In genomic region chr17:48907713-48908046, GRCh38 we compare ENCODE assay signal across 8 cellular contexts. TPM values are rescaled to one million over a fixed set of nuclear protein-coding genes. Genes with fewer than 3 reads are reported as not detected.
DNase-seq lines count a peak whose midpoint lies in the region; ATAC-seq and TF ChIP-seq lines count a peak whose summit lies in the region.

No MANE protein-coding gene starts in this region.

- CTCF ChIA-PET in WTC11 (lab: Charles Lee): interaction anchor here (0.6 to 1.6 kb wide), 7 partner anchors 15 to 229 kb away, joined by 3 to 9 read pairs (median 3); partner anchors contain the start of gene ATP5MC1

- TF ChIP-seq CTCF in CD14-positive monocyte (IDR thresholded peaks at IDR 0.05): no peak
- TF ChIP-seq CTCF in HFFc6 (IDR thresholded peaks at IDR 0.05): no peak
- no peak for TF ChIP-seq CTCF in WTC11 (IDR thresholded peaks at IDR 0.05)
- no peak for TF ChIP-seq CTCF in glutamatergic neuron (IDR thresholded peaks at IDR 0.05; ENCODE audit: partially characterized antibody, unreplicated experiment)
- TF ChIP-seq CTCF in sigmoid colon (IDR thresholded peaks at IDR 0.05): no peak

- peak overlapping the region; percentile 96 to 100 (median 98) for H3K27ac Mint-ChIP-seq in CD14-positive monocyte
- peak overlapping the region; percentile 99 for H3K27ac Mint-ChIP-seq in HFFc6
- H3K27ac Mint-ChIP-seq in WTC11: peak overlapping the region; percentile 99
- H3K27ac Mint-ChIP-seq in glutamatergic neuron (ENCODE audit: unreplicated experiment): peak overlapping the region; percentile 92

- H3K27me3 Mint-ChIP-seq in CD14-positive monocyte (ENCODE audit: low read depth in 3 of 3) (peaks cover 0 to 3% (median 3%) of the 10 kb centered on the region in 3 donors), HFFc6 (ENCODE audit: insufficient read depth) (no peaks in the 10 kb centered on the region; the same call in 1 of the 2 replicates), WTC11 (ENCODE audit: low read depth) (no peaks in the 10 kb centered on the region), glutamatergic neuron (ENCODE audit: unreplicated experiment) (peaks cover 7% of the 10 kb centered on the region)

- no peak for TF ChIP-seq EP300 in sigmoid colon (IDR thresholded peaks at IDR 0.05)

- H3K9me3 Mint-ChIP-seq in CD14-positive monocyte (no peaks in the 10 kb centered on the region), HFFc6 (no peaks in the 10 kb centered on the region), WTC11 (no peaks in the 10 kb centered on the region), glutamatergic neuron (ENCODE audit: unreplicated experiment) (peaks cover 11% of the 10 kb centered on the region)

- H3K36me3 Mint-ChIP-seq in CD14-positive monocyte (peaks cover 26 to 32% of the 10 kb centered on the region in 2 donors), HFFc6 (ENCODE audit: low read depth) (peaks cover 35% of the 10 kb centered on the region), WTC11 (peaks cover 25% of the 10 kb centered on the region), glutamatergic neuron (ENCODE audit: unreplicated experiment) (no peaks in the 10 kb centered on the region)

- ATAC-seq in WTC11: no peak

- peaks cover 0 to 22% (median 4%) of the 10 kb centered on the region in 4 donors for H3K36me3 ChIP-seq in sigmoid colon

- H3K4me1 Mint-ChIP-seq in CD14-positive monocyte (peaks cover 35% of the 10 kb centered on the region), HFFc6 (ENCODE audit: low read depth) (peaks cover 34% of the 10 kb centered on the region), WTC11 (peaks cover 31% of the 10 kb centered on the region), glutamatergic neuron (ENCODE audit: low read depth, unreplicated experiment) (peaks cover 13% of the 10 kb centered on the region)

- POLR2A ChIA-PET in WTC11 (lab: Charles Lee): interaction anchor here (0.6 to 3.2 kb wide), 9 partner anchors 13 to 185 kb away, joined by 3 to 23 read pairs (median 4); partner anchors contain the start of genes ATP5MC1, PRAC2 and SNF8

- TF ChIP-seq POLR2A in sigmoid colon (IDR thresholded peaks at IDR 0.05): no peak

- peak overlapping the region; percentile 85 to 95 (median 93) for H3K27ac ChIP-seq in sigmoid colon

- no peaks in the 10 kb centered on the region for H3K27me3 ChIP-seq in sigmoid colon

- intact Hi-C loops in CD14-positive monocyte (cut with micrococcal nuclease): loop anchor here in 1 of 2 donors (2.0 to 5.0 kb wide), 2 partner anchors 15 to 75 kb away; partner anchors contain the start of genes ATP5MC1 and CALCOCO2
- intact Hi-C loops in sigmoid colon (cut with DNase I): loop anchor here (2.0 to 10.0 kb wide), 2 partner anchors 37 to 287 kb away; partner anchors contain the start of gene SNF8

- DNase-seq in CD14-positive monocyte (ENCODE audit: low spot score) (no peak), HFFc6 (peak; percentile 75), WTC11 (ENCODE audit: low spot score) (no peak), glutamatergic neuron (no peak), sigmoid colon (no peak), glomerular visceral epithelial cell (ENCODE audit: extremely low spot score) (no peak), NCI-H510A (lab: John Stamatoyannopoulos, UW) (no peak)
- DNase-seq in stimulated activated CD4-positive, alpha-beta T cell treated with anti-CD3 and anti-CD28 coated beads, Interleukin-2, amount 100 ng/mL, for 48 hours: no peak

- WGBS in sigmoid colon, 2 donors: 37 to 44% methylated on average over 2 of the region's 2 CpGs

- H3K4me1 ChIP-seq in sigmoid colon: peaks cover 0 to 46% (median 34%) of the 10 kb centered on the region in 4 donors

- H3K4me3 ChIP-seq in sigmoid colon: peak overlapping the region; percentile 81 to 98 (median 90)

- no peaks in the 10 kb centered on the region for H3K9me3 ChIP-seq in sigmoid colon

- peak overlapping the region; percentile 93 to 98 for H3K4me3 Mint-ChIP-seq in CD14-positive monocyte
- peak overlapping the region; percentile 89 for H3K4me3 Mint-ChIP-seq in HFFc6
- peak overlapping the region; percentile 95 for H3K4me3 Mint-ChIP-seq in WTC11
- H3K4me3 Mint-ChIP-seq in glutamatergic neuron (ENCODE audit: unreplicated experiment): peak overlapping the region; percentile 91

TF ChIP-seq in WTC11, 78 proteins besides CTCF, POLR2A, EP300 and RAD21:
- TF ChIP-seq FOXJ3 (CRISPR knock-in tag; IDR thresholded peaks at IDR 0.05; ENCODE audit: borderline replicate concordance): no peak

RNA-seq across cellular contexts. Expression of gene UBE2Z, which starts 0.5 kb away (rescaled TPM):
- polyA plus RNA-seq in CD14-positive monocyte (10 to 100 TPM; 35.8 to 44.7 TPM), sigmoid colon (10 to 100 TPM; 45.6 to 56.5 (median 51.1) TPM)
- total RNA-seq in HFFc6 (2021; fragmentation: NEBNext Ultra II Directional; extraction: Animal tissue kit (Norgen Biotek cat#: 25700)): 100 to 1,000 TPM; 117 to 135 (median 125) TPM
- total RNA-seq in WTC11 (2021) (65.1 to 69.7 TPM (median 68.4 TPM) in 3 replicates), glutamatergic neuron (ENCODE audit: unreplicated experiment) (76.5 TPM), sigmoid colon (10 to 100 TPM; 46.8 to 55.6 (median 51.4) TPM)

RNA-seq across cellular contexts. Expression of gene ATP5MC1, which starts 15.1 kb away (rescaled TPM):
- polyA plus RNA-seq in CD14-positive monocyte (100 to 1,000 TPM; 118 to 161 TPM), sigmoid colon (100 to 1,000 TPM; 454 to 612 (median 603) TPM)
- 100 to 1,000 TPM; 125 to 158 (median 145) TPM for total RNA-seq in HFFc6 (2021; fragmentation: NEBNext Ultra II Directional; extraction: Animal tissue kit (Norgen Biotek cat#: 25700))
- total RNA-seq in WTC11 (2021) (141 to 156 TPM (median 144 TPM) in 3 replicates), glutamatergic neuron (ENCODE audit: unreplicated experiment) (61.0 TPM), sigmoid colon (100 to 1,000 TPM in 2 of 4 donors, 10 to 100 TPM in 2; 92.7 to 148 (median 107) TPM)

RNA-seq across cellular contexts. Expression of gene SNF8, which starts 37.0 kb away (rescaled TPM):
- polyA plus RNA-seq in CD14-positive monocyte (100 to 1,000 TPM; 145 to 162 TPM), sigmoid colon (100 to 1,000 TPM; 108 to 174 (median 145) TPM)
- 100 to 1,000 TPM; 131 to 176 (median 157) TPM for total RNA-seq in HFFc6 (2021; fragmentation: NEBNext Ultra II Directional; extraction: Animal tissue kit (Norgen Biotek cat#: 25700))
- total RNA-seq in WTC11 (2021) (116 to 136 TPM (median 127 TPM) in 3 replicates), glutamatergic neuron (ENCODE audit: unreplicated experiment) (143 TPM), sigmoid colon (10 to 100 TPM; 74.1 to 94.5 (median 85.2) TPM)
